Comparison of ENCODE assay signal across 8 cellular contexts in genomic region chr14:93331375-93332031, GRCh38. TPM values are rescaled to one million over a fixed set of nuclear protein-coding genes. Genes with fewer than 3 reads are reported as not detected.
A peak's percentile ranks its signal among the peaks of the same experiment; 100 is the strongest.
DNase-seq lines count a peak whose midpoint lies in the region; ATAC-seq and TF ChIP-seq lines count a peak whose summit lies in the region.

No MANE protein-coding gene starts in this region.

- peaks cover 14% of the 10 kb centered on the region for H3K36me3 Mint-ChIP-seq in CD4-positive, alpha-beta T cell (ENCODE audit: low read depth)

- DNase-seq in CD4-positive, alpha-beta T cell: no peak
- no peak for DNase-seq in SK-N-MC (ENCODE audit: low read depth, low spot score)
- no peak for DNase-seq in esophagus squamous epithelium (lab: John Stamatoyannopoulos, UW)
- no peak for DNase-seq in RPMI8226
- no peak for DNase-seq in activated CD4-positive, CD25-positive, alpha-beta regulatory T cell (lab: John Stamatoyannopoulos, UW)

- H3K4me3 ChIP-seq in SK-N-MC (peak overlapping the region; percentile 99), esophagus squamous epithelium (peak overlapping the region; percentile 67 to 95 (median 88)), neutrophil (ENCODE audit: low read depth in 1 of 2, low read length in 1 of 2) (peak overlapping the region; percentile 69 to 86)

- H3K36me3 ChIP-seq in SK-N-MC (ENCODE audit: insufficient read depth, low read length) (peaks cover 8% of the 10 kb centered on the region; the same call in 1 of the 2 replicates), esophagus squamous epithelium (no peaks in the 10 kb centered on the region), neutrophil (no peaks in the 10 kb centered on the region)

- H3K9me3 ChIP-seq in CD4-positive, alpha-beta T cell (ENCODE audit: control insufficient read depth, low read length): no peaks in the 10 kb centered on the region
- no peaks in the 10 kb centered on the region for H3K9me3 ChIP-seq in SK-N-MC (ENCODE audit: low read depth, low read length)
- H3K9me3 ChIP-seq in esophagus squamous epithelium: no peaks in the 10 kb centered on the region
- no peaks in the 10 kb centered on the region for H3K9me3 ChIP-seq in neutrophil

- POLR2A ChIA-PET in CD4-positive, alpha-beta T cell (lab: Charles Lee): interaction anchor here (2.0 kb wide), 1 partner anchor 147 kb away, joined by 6 read pairs; the partner anchor contains the start of genes LYSET and MOAP1

- peak overlapping the region; percentile 96 for H3K4me3 Mint-ChIP-seq in CD4-positive, alpha-beta T cell

- no peak for TF ChIP-seq POLR2A in esophagus squamous epithelium (IDR thresholded peaks at IDR 0.05)

- H3K9ac ChIP-seq in SK-N-MC (ENCODE audit: insufficient read length): peak overlapping the region; percentile 93

- peaks cover 68% of the 10 kb centered on the region for H3K4me1 Mint-ChIP-seq in CD4-positive, alpha-beta T cell (ENCODE audit: low read depth)

- H3K27me3 Mint-ChIP-seq in CD4-positive, alpha-beta T cell: no peaks in the 10 kb centered on the region

- H3K4me1 ChIP-seq in esophagus squamous epithelium (peaks cover 5 to 40% (median 18%) of the 10 kb centered on the region in 3 donors), neutrophil (ENCODE audit: control insufficient read depth in 1 of 2, insufficient read depth in 1 of 2, low read depth in 1 of 2, low read length in 1 of 2) (peaks cover 27 to 36% of the 10 kb centered on the region in 2 experiments)

- peak overlapping the region; percentile 86 for H3K27ac Mint-ChIP-seq in CD4-positive, alpha-beta T cell

- ATAC-seq in CD4-positive, alpha-beta T cell (ENCODE audit: poor library complexity): no peak
- ATAC-seq in HG03135 (IDR thresholded peaks at IDR 0.05; ENCODE audit: unreplicated experiment) (no peak), HG02884 (IDR thresholded peaks at IDR 0.05; ENCODE audit: unreplicated experiment) (no peak)

- TF ChIP-seq CTCF in CD4-positive, alpha-beta T cell (IDR thresholded peaks at IDR 0.05): no peak
- TF ChIP-seq CTCF in esophagus squamous epithelium (IDR thresholded peaks at IDR 0.05) (no peak), neutrophil (IDR thresholded peaks at IDR 0.05) (no peak)

- no peaks in the 10 kb centered on the region for H3K27me3 ChIP-seq in CD4-positive, alpha-beta T cell (ENCODE audit: control insufficient read depth, insufficient read depth, low read length)
- H3K27me3 ChIP-seq in esophagus squamous epithelium (no peaks in the 10 kb centered on the region), neutrophil (no peaks in the 10 kb centered on the region)

- H3K27ac ChIP-seq in CD4-positive, alpha-beta T cell (ENCODE audit: low read depth, low read length): no peak overlapping the region
- H3K27ac ChIP-seq in SK-N-MC (0 out of 2 replicates have a peak overlapping the region, but pooled peaks have one; percentile 26), esophagus squamous epithelium (peak overlapping the region; percentile 92 to 99 (median 98)), neutrophil (peak overlapping the region; percentile 93)

- no peaks in the 10 kb centered on the region for H3K9me3 Mint-ChIP-seq in CD4-positive, alpha-beta T cell

- WGBS in esophagus squamous epithelium, 2 donors: 49 to 52% methylated on average over 16 to 23 of the region's 23 CpGs

- CTCF ChIA-PET in CD4-positive, alpha-beta T cell (lab: Charles Lee): no interaction called here

- intact Hi-C loops in CD4-positive, alpha-beta T cell (cut with DNase I, micrococcal nuclease): loop anchor here (1.0 to 5.0 kb wide), 7 partner anchors 124 to 846 kb away; partner anchors contain the start of genes GON7 (in 2 of the 2), UBR7 (in 2 of the 2), DDX24 (in 1 of the 2) and GOLGA5 (in 1 of the 2)
- intact Hi-C loops in esophagus squamous epithelium (cut with DNase I): no loop called here

RNA-seq across cellular contexts. Expression of gene BTBD7, which starts 1.3 kb away (rescaled TPM):
- 10 to 100 TPM; 12.5 to 12.6 TPM for total RNA-seq in CD4-positive, alpha-beta T cell
- total RNA-seq in esophagus squamous epithelium: 10 to 100 TPM; 17.9 to 30.5 (median 20.9) TPM

RNA-seq across cellular contexts. Expression of gene COX8C, which starts 15.5 kb away (rescaled TPM):
- not detected for total RNA-seq in CD4-positive, alpha-beta T cell
- total RNA-seq in esophagus squamous epithelium: not detected
